ENCODE assay signal across 16 cellular contexts in the genomic region with DNA sequence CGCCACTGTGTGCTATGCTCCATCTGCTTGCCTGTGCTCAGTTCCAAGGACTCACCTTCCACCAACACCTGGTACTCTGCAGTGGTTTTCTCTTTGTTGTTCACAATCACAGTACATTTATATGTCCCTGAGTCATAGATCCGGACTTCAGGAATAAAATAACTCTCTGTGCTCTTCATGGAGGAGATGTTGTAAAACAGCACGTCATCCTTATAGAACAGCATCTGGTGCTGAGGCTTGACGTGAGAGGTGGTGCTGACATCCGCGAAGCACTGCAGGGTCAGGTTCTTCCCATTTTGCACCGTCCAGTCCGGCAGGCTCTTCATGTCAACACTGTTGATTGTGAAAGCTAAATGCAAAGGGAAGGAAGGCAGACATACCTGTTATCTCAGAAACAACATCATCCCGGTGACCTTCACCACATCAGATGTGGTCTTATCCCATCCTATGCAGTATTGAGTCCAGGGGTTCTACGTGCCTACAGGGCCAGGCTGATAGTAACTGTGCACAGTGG. TPM values are rescaled to one million over a fixed set of nuclear protein-coding genes. Genes with fewer than 3 reads are reported as not detected.
DNase-seq lines count a peak whose midpoint lies in the region; ATAC-seq and TF ChIP-seq lines count a peak whose summit lies in the region.
"Had no signal": no experiment of that assay in that cellular context is flagged by ENCODE, and none has a peak within 500 bp of the region (broad histone marks: within the 10 kb centered on the region; RNA-seq: fewer than 3 reads in every experiment).

No MANE protein-coding gene starts in this region.

- ATAC-seq in GM18505 (IDR thresholded peaks at IDR 0.05; ENCODE audit: unreplicated experiment) = no peak
- ATAC-seq: right cardiac atrium had no signal

- H3K4me1 Mint-ChIP-seq in activated CD4-positive, alpha-beta T cell treated with anti-CD3 and anti-CD28 coated beads, Interleukin-2, amount 10 ng/mL, durations not matched to agents 24 days and 14 days = no peaks in the 10 kb centered on the region
- H3K4me1 Mint-ChIP-seq: neural crest cell had no signal

- H3K4me3 ChIP-seq in cardiac fibroblast (replicated peaks in 1 of 2; ENCODE audit: low read depth in 2 of 2, low read length in 2 of 2) = no peak overlapping the region
- H3K4me3 ChIP-seq: suprapubic skin had no signal

- no peak overlapping the region for H3K27ac Mint-ChIP-seq in activated CD4-positive, alpha-beta T cell treated with anti-CD3 and anti-CD28 coated beads, Interleukin-2, amount 10 ng/mL, durations not matched to agents 24 days and 14 days

- peaks cover 3% of the 10 kb centered on the region for H3K36me3 Mint-ChIP-seq in activated CD4-positive, alpha-beta T cell treated with anti-CD3 and anti-CD28 coated beads, Interleukin-2, amount 10 ng/mL, durations not matched to agents 24 days and 14 days (ENCODE audit: low read depth)

- no peak overlapping the region for H3K4me3 Mint-ChIP-seq in activated CD4-positive, alpha-beta T cell treated with anti-CD3 and anti-CD28 coated beads, Interleukin-2, amount 10 ng/mL, durations not matched to agents 24 days and 14 days
- H3K4me3 Mint-ChIP-seq: neural crest cell had no signal

- intact Hi-C loops in activated CD4-positive, alpha-beta T cell treated with anti-CD3 and anti-CD28 coated beads, Interleukin-2, amount 10 ng/mL, durations not matched to agents 24 days and 14 days (cut with micrococcal nuclease) = no loop called here

- H3K9me3 Mint-ChIP-seq in activated CD4-positive, alpha-beta T cell treated with anti-CD3 and anti-CD28 coated beads, Interleukin-2, amount 10 ng/mL, durations not matched to agents 24 days and 14 days = no peaks in the 10 kb centered on the region
- H3K9me3 Mint-ChIP-seq: neural crest cell had no signal

- peaks cover 2% of the 10 kb centered on the region for H3K27me3 Mint-ChIP-seq in activated CD4-positive, alpha-beta T cell treated with anti-CD3 and anti-CD28 coated beads, Interleukin-2, amount 10 ng/mL, durations not matched to agents 24 days and 14 days

- peak; percentile 82 for DNase-seq in DMS 273 treated with DMSO at 0.1 percent for 48 hours (lab: John Stamatoyannopoulos, UW)
- DNase-seq in NCI-H2171 treated with DMSO at 0.1 percent for 48 hours (lab: John Stamatoyannopoulos, UW) = peak; percentile 84
- peak; percentile 81 to 82 for DNase-seq in cardiac fibroblast (ENCODE audit: low read depth in 2 of 2)
- peak; percentile 22 for DNase-seq in mesenteric fat pad (ENCODE audit: low spot score)
- no peak for DNase-seq in activated CD4-positive, alpha-beta T cell treated with anti-CD3 and anti-CD28 coated beads, Interleukin-2, amount 10 ng/mL, durations not matched to agents 24 days and 14 days
- no peak for DNase-seq in T1000 (lab: John Stamatoyannopoulos, UW)
- DNase-seq in activated T-cell treated with anti-CD3 and anti-CD28 coated beads, Interleukin-2, amount 50 U/mL, for 48 hours = no peak
- DNase-seq: brain microvascular endothelial cell; foreskin melanocyte; NCI-H1417 treated with DMSO at 0.1 percent for 48 hours; NCI-H446; right cardiac atrium; stimulated activated CD4-positive, alpha-beta T cell treated with anti-CD3 and anti-CD28 coated beads, Interleukin-2, amount 100 ng/mL, for 24 hours had no signal

- no peak for TF ChIP-seq POLR2A in GM18505 (IDR thresholded peaks at IDR 0.05; ENCODE audit: borderline replicate concordance, extremely low read depth, insufficient read depth, insufficient read length)

- no peak for TF ChIP-seq CTCF in cardiac fibroblast (IDR thresholded peaks at IDR 0.05; ENCODE audit: low read depth, low read length)

RNA-seq across cellular contexts. Expression of a gene that starts 12.8 kb away (rescaled TPM):
- 367 TPM for total RNA-seq in mesenteric fat pad
- total RNA-seq in activated CD4-positive, alpha-beta T cell treated with anti-CD3 and anti-CD28 coated beads, Interleukin-2, amount 10 ng/mL, durations not matched to agents 24 days and 14 days = 4.9 and 6.8 TPM in 2 replicates

Comparison
In these comparisons a context has a peak if more than half of its experiments do, and no peak if none do; other contexts are left out.
1. DNase-seq: peak in DMS 273 treated with DMSO at 0.1 percent for 48 hours (single experiment), NCI-H2171 treated with DMSO at 0.1 percent for 48 hours (single experiment), cardiac fibroblast (2 of 2) and mesenteric fat pad (single experiment); none in activated CD4-positive, alpha-beta T cell treated with anti-CD3 and anti-CD28 coated beads, Interleukin-2, amount 10 ng/mL, durations not matched to agents 24 days and 14 days (single experiment), T1000 (single experiment) and activated T-cell treated with anti-CD3 and anti-CD28 coated beads, Interleukin-2, amount 50 U/mL, for 48 hours (0 of 2).
2. RNA of a gene that starts 12.8 kb away (total RNA-seq): 367 TPM in mesenteric fat pad (single experiment); 4.9 to 6.8 TPM in activated CD4-positive, alpha-beta T cell treated with anti-CD3 and anti-CD28 coated beads, Interleukin-2, amount 10 ng/mL, durations not matched to agents 24 days and 14 days; every median in the first group is over 10 times any median in the second.